8 cellular contexts compared by ENCODE assay signal in the genomic region with DNA sequence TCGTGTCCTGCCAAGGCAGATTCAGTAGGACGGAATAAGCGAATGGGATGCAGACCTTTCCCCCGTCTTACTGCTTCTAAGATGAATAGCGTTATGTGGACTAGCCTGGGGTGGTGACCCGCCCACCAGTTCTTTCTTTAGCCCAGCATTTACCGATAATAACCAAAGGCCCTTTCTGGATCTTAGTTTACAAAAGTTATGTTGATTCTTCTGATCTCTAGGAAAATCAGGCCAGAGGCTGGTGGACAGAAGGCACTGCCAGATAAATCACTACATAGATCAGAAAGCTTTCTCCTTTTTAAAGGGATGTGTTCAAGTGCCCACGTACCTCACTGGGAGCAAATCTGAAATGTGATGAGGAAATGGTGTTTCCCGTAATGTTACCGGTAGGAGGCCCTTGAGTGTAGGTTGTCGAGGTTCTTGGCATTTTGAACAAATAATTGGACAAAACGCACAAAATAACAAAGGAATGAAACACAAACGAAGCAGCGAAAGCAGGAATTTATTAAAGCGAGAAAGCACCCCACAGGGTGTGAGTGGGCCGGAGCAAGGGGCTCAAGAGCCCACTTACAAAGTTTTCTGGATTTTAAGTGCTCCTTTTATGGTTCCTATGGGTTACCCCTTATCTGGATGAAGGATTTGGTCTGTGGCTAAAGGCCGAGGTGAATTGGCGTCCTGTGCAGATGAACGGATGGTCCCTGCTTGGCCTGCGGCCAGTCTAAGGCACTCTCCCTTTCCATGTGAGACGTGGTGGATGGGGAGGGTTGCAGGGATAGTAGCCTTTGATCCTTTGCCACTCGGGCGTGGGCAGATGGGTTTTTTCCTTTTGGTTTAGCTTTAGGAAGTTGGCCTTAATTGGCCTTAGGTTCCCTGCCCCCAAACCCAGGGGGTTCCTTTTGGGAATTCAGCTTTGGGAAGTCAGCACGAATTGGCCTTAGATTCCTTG. TPM values are rescaled to one million over a fixed set of nuclear protein-coding genes. Genes with fewer than 3 reads are reported as not detected.
DNase-seq lines count a peak whose midpoint lies in the region; ATAC-seq and TF ChIP-seq lines count a peak whose summit lies in the region.

No MANE protein-coding gene starts in this region.

- intact Hi-C loops in CD4-positive, alpha-beta T cell (cut with DNase I, micrococcal nuclease) = loop anchor here (5.0 to 10.0 kb wide), 10 partner anchors 56 to 1052 kb away; a partner anchor contains a TSS
- intact Hi-C loops in activated CD8-positive, alpha-beta T cell treated with anti-CD3 and anti-CD28 coated beads for 36 hours (cut with micrococcal nuclease) = no loop called here

- H3K9me2 ChIP-seq in hepatocyte (replicated peaks; ENCODE audit: insufficient read depth) = no peaks in the 10 kb centered on the region

- H3K4me3 Mint-ChIP-seq in CD4-positive, alpha-beta T cell = peak overlapping the region; percentile 94
- peak overlapping the region; percentile 91 for H3K4me3 Mint-ChIP-seq in activated CD8-positive, alpha-beta T cell treated with anti-CD3 and anti-CD28 coated beads for 36 hours

- H3K4me2 ChIP-seq in hepatocyte (peak overlapping the region; percentile 90), smooth muscle cell (peak overlapping the region; percentile 98)

- H3K36me3 Mint-ChIP-seq in CD4-positive, alpha-beta T cell (ENCODE audit: low read depth) = peaks cover 44% of the 10 kb centered on the region
- peaks cover 13% of the 10 kb centered on the region for H3K36me3 Mint-ChIP-seq in activated CD8-positive, alpha-beta T cell treated with anti-CD3 and anti-CD28 coated beads for 36 hours (ENCODE audit: low read depth)

- H3K27ac Mint-ChIP-seq in CD4-positive, alpha-beta T cell = peak overlapping the region; percentile 93
- peak overlapping the region; percentile 97 for H3K27ac Mint-ChIP-seq in activated CD8-positive, alpha-beta T cell treated with anti-CD3 and anti-CD28 coated beads for 36 hours

- H3K79me2 ChIP-seq in hepatocyte (peaks cover 81% of the 10 kb centered on the region), smooth muscle cell (ENCODE audit: low read depth) (peaks cover 75% of the 10 kb centered on the region)

- no peaks in the 10 kb centered on the region for H3K27me3 Mint-ChIP-seq in CD4-positive, alpha-beta T cell
- no peaks in the 10 kb centered on the region for H3K27me3 Mint-ChIP-seq in activated CD8-positive, alpha-beta T cell treated with anti-CD3 and anti-CD28 coated beads for 36 hours

- 5% methylated on average over 24 of the region's 24 CpGs for WGBS in hepatocyte (ENCODE audit: low lambda C conversion rate, missing lambda C conversion rate)
- 9% methylated on average over 24 of the region's 24 CpGs for WGBS in smooth muscle cell (ENCODE audit: low lambda C conversion rate)

- DNase-seq in CD4-positive, alpha-beta T cell = no peak
- peak; percentile 27 for DNase-seq in activated CD8-positive, alpha-beta T cell treated with anti-CD3 and anti-CD28 coated beads for 36 hours
- peak; percentile 31 for DNase-seq in hepatocyte (ENCODE audit: low spot score)
- no peak for DNase-seq in smooth muscle cell (lab: John Stamatoyannopoulos, UW; ENCODE audit: unreplicated experiment)
- DNase-seq in putamen (ENCODE audit: low spot score) = no peak

- H3K4me3 ChIP-seq in hepatocyte (peak overlapping the region; percentile 81), smooth muscle cell (peak overlapping the region; percentile 87)

- POLR2A ChIA-PET in CD4-positive, alpha-beta T cell (lab: Charles Lee) = interaction anchor here (0.9 to 3.9 kb wide), 5 partner anchors 10 to 493 kb away, joined by 3 to 15 read pairs (median 3); a partner anchor contains a TSS
- POLR2A ChIA-PET in activated CD8-positive, alpha-beta T cell treated with anti-CD3 and anti-CD28 coated beads for 36 hours (lab: Charles Lee) = interaction anchor here (0.8 to 3.1 kb wide), 3 partner anchors 9 to 55 kb away, joined by 3 to 16 read pairs (median 4); a partner anchor contains a TSS

- H3K4me1 ChIP-seq in hepatocyte (ENCODE audit: insufficient read depth) = peaks cover 19% of the 10 kb centered on the region
- peaks cover 22% of the 10 kb centered on the region for H3K4me1 ChIP-seq in smooth muscle cell (ENCODE audit: low read depth)

- CTCF ChIA-PET in CD4-positive, alpha-beta T cell (lab: Charles Lee) = interaction anchor here (1.0 to 2.3 kb wide), 2 partner anchors 57 to 67 kb away, joined by 4 to 7 read pairs; a partner anchor contains a TSS
- CTCF ChIA-PET in activated CD8-positive, alpha-beta T cell treated with anti-CD3 and anti-CD28 coated beads for 36 hours (lab: Charles Lee) = interaction anchor here (1.1 to 5.7 kb wide), 2 partner anchors 52 to 57 kb away, joined by 3 to 22 read pairs; no protein-coding TSS in a partner anchor

- H3K27ac ChIP-seq in CD4-positive, alpha-beta T cell (ENCODE audit: low read depth, low read length) = peak overlapping the region; percentile 60
- peak overlapping the region; percentile 84 for H3K27ac ChIP-seq in hepatocyte
- peak overlapping the region; percentile 43 for H3K27ac ChIP-seq in smooth muscle cell (ENCODE audit: low read depth)

- peak overlapping the region; percentile 88 for H3K9ac ChIP-seq in smooth muscle cell (ENCODE audit: low read depth)

- ATAC-seq in CD4-positive, alpha-beta T cell (ENCODE audit: poor library complexity) = no peak
- ATAC-seq in HG03025 (IDR thresholded peaks at IDR 0.05; ENCODE audit: low FRiP score, unreplicated experiment) = peak; percentile 5
- ATAC-seq in activated CD8-positive, alpha-beta T cell treated with anti-CD3 and anti-CD28 coated beads for 36 hours = no peak
- ATAC-seq in HG03520 (IDR thresholded peaks at IDR 0.05; ENCODE audit: unreplicated experiment) = no peak
- ATAC-seq in GM19328 (IDR thresholded peaks at IDR 0.05; ENCODE audit: unreplicated experiment) = no peak

- H2AFZ ChIP-seq in hepatocyte (peak overlapping the region; percentile 52), smooth muscle cell (ENCODE audit: low read depth) (peak overlapping the region; percentile 73)

- H3K36me3 ChIP-seq in hepatocyte (replicated peaks; ENCODE audit: insufficient read depth, low read depth) (no peaks in the 10 kb centered on the region), smooth muscle cell (ENCODE audit: low read depth) (no peaks in the 10 kb centered on the region)

- peaks cover 92% of the 10 kb centered on the region for H3K4me1 Mint-ChIP-seq in CD4-positive, alpha-beta T cell (ENCODE audit: low read depth)
- peaks cover 55% of the 10 kb centered on the region for H3K4me1 Mint-ChIP-seq in activated CD8-positive, alpha-beta T cell treated with anti-CD3 and anti-CD28 coated beads for 36 hours (ENCODE audit: low read depth)

- H3K9me3 Mint-ChIP-seq in CD4-positive, alpha-beta T cell = no peaks in the 10 kb centered on the region
- H3K9me3 Mint-ChIP-seq in activated CD8-positive, alpha-beta T cell treated with anti-CD3 and anti-CD28 coated beads for 36 hours = no peaks in the 10 kb centered on the region

- peaks cover 12% of the 10 kb centered on the region for H3F3A ChIP-seq in smooth muscle cell (ENCODE audit: low read depth)

- TF ChIP-seq CTCF in CD4-positive, alpha-beta T cell (IDR thresholded peaks at IDR 0.05) = no peak
- peak; percentile 35 for TF ChIP-seq CTCF in activated CD8-positive, alpha-beta T cell treated with anti-CD3 and anti-CD28 coated beads for 36 hours (IDR thresholded peaks at IDR 0.05)
- TF ChIP-seq CTCF in hepatocyte (IDR thresholded peaks at IDR 0.05; ENCODE audit: poor library complexity) = no peak
- peak; percentile 14 for TF ChIP-seq CTCF in smooth muscle cell (IDR thresholded peaks at IDR 0.05; ENCODE audit: borderline replicate concordance, insufficient read depth, poor library complexity, severe bottlenecking)

- no peaks in the 10 kb centered on the region for H3K9me3 ChIP-seq in CD4-positive, alpha-beta T cell (ENCODE audit: control insufficient read depth, low read length)
- H3K9me3 ChIP-seq in hepatocyte (ENCODE audit: low read depth) (no peaks in the 10 kb centered on the region), smooth muscle cell (replicated peaks; ENCODE audit: low read depth) (no peaks in the 10 kb centered on the region)

- H3K27me3 ChIP-seq in CD4-positive, alpha-beta T cell (ENCODE audit: control insufficient read depth, insufficient read depth, low read length) = no peaks in the 10 kb centered on the region
- H3K27me3 ChIP-seq in hepatocyte (no peaks in the 10 kb centered on the region), smooth muscle cell (ENCODE audit: low read depth) (no peaks in the 10 kb centered on the region)

- peaks cover 49% of the 10 kb centered on the region for H4K20me1 ChIP-seq in hepatocyte (ENCODE audit: insufficient read depth, poor library complexity, severe bottlenecking)
- H4K20me1 ChIP-seq in smooth muscle cell (ENCODE audit: low read depth) = peaks cover 56% of the 10 kb centered on the region

RNA-seq across cellular contexts. Expression of a gene that starts 1.0 kb away (rescaled TPM):
- 10 to 100 TPM; 57.0 to 61.1 TPM for total RNA-seq in CD4-positive, alpha-beta T cell
- 10 to 100 TPM; 75.6 to 80.1 TPM for total RNA-seq in activated CD8-positive, alpha-beta T cell treated with anti-CD3 and anti-CD28 coated beads for 36 hours
- total RNA-seq in hepatocyte (64.9 and 73.9 TPM in 2 replicates), smooth muscle cell (33.8 and 36.0 TPM in 2 replicates)
- polyA plus RNA-seq in hepatocyte (95.3 and 103 TPM in 2 replicates), smooth muscle cell (41.2 and 47.8 TPM in 2 replicates)

RNA-seq across cellular contexts. Expression of a gene that starts 3.1 kb away (rescaled TPM):
- 10 to 100 TPM; 10.9 to 12.2 TPM for total RNA-seq in CD4-positive, alpha-beta T cell
- 10 to 100 TPM; 88.3 to 99.4 TPM for total RNA-seq in activated CD8-positive, alpha-beta T cell treated with anti-CD3 and anti-CD28 coated beads for 36 hours
- 228 and 247 TPM in 2 replicates for total RNA-seq in hepatocyte
- polyA plus RNA-seq in hepatocyte = 193 and 256 TPM in 2 replicates
- total RNA-seq in smooth muscle cell = 123 and 130 TPM in 2 replicates
- 110 and 117 TPM in 2 replicates for polyA plus RNA-seq in smooth muscle cell

RNA-seq across cellular contexts. Expression of a gene that starts 50.5 kb away (rescaled TPM):
- 1 to 10 TPM; 1.3 to 1.6 TPM for total RNA-seq in CD4-positive, alpha-beta T cell
- 1 to 10 TPM; 1.2 to 1.5 TPM for total RNA-seq in activated CD8-positive, alpha-beta T cell treated with anti-CD3 and anti-CD28 coated beads for 36 hours
- total RNA-seq in hepatocyte (4.9 and 7.3 TPM in 2 replicates), smooth muscle cell (not detected in 2 replicates)
- polyA plus RNA-seq in hepatocyte (4.4 and 5.1 TPM in 2 replicates), smooth muscle cell (not detected in 2 replicates)

RNA-seq across cellular contexts. Expression of a gene that starts 54.8 kb away (rescaled TPM):
- total RNA-seq in CD4-positive, alpha-beta T cell = under 1 TPM; 0.14 to 0.19 TPM
- total RNA-seq in activated CD8-positive, alpha-beta T cell treated with anti-CD3 and anti-CD28 coated beads for 36 hours = 1 to 10 TPM; 1.6 to 1.8 TPM
- total RNA-seq in hepatocyte (4.3 and 7.7 TPM in 2 replicates), smooth muscle cell (0.67 TPM in 1 of 2 replicates, not detected in the other)
- polyA plus RNA-seq in hepatocyte (6.3 and 7.5 TPM in 2 replicates), smooth muscle cell (1.8 and 1.9 TPM in 2 replicates)

Comparison
In these comparisons a context has a peak if more than half of its experiments do, and no peak if none do; other contexts are left out.
1. DNase-seq: peak in activated CD8-positive, alpha-beta T cell treated with anti-CD3 and anti-CD28 coated beads for 36 hours (single experiment) and hepatocyte (single experiment); none in CD4-positive, alpha-beta T cell (0 of 10), smooth muscle cell (single experiment) and putamen (single experiment).
2. CTCF ChIP-seq: peak in activated CD8-positive, alpha-beta T cell treated with anti-CD3 and anti-CD28 coated beads for 36 hours (single experiment) and smooth muscle cell (single experiment); none in CD4-positive, alpha-beta T cell (single experiment) and hepatocyte (single experiment).
3. Peak in every context shown above with its lines, with median percentiles within 50 percentile points of each other: H3K27ac ChIP-seq.